Comparison of ENCODE assay signal across 8 cellular contexts in genomic region chr14:45083979-45084722, GRCh38. TPM values are rescaled to one million over a fixed set of nuclear protein-coding genes. Genes with fewer than 3 reads are reported as not detected.
DNase-seq lines count a peak whose midpoint lies in the region; ATAC-seq and TF ChIP-seq lines count a peak whose summit lies in the region.

Gene PRPF39 (plus strand): TSS chr14:45084116. CDS start chr14:45095240, 11,124 bp downstream.

- H3F3A ChIP-seq in MM.1S (ENCODE audit: insufficient read depth, low read length), result no peaks in the 10 kb centered on the region
- no peaks in the 10 kb centered on the region for H3F3A ChIP-seq in neural cell (ENCODE audit: insufficient read depth, low read length, poor library complexity, severe bottlenecking)

- H3K4me1 ChIP-seq in MM.1S (ENCODE audit: low read length), result peaks cover 8% of the 10 kb centered on the region

- no peaks in the 10 kb centered on the region for H3K27me3 Mint-ChIP-seq in stimulated activated naive CD8-positive, alpha-beta T cell treated with anti-CD3 and anti-CD28 coated beads, Interleukin-15, amount 100 ng/mL, for 72 hours

- H2AFZ ChIP-seq in MM.1S (ENCODE audit: low read length) (peak within 1 kb of the TSS; percentile 86), neural cell (ENCODE audit: low read depth, low read length) (peak within 1 kb of the TSS; percentile 94)

- peak within 1 kb of the TSS; percentile 68 for H3K9ac ChIP-seq in MM.1S (ENCODE audit: low read length)
- H3K9ac ChIP-seq in neural cell (ENCODE audit: low read length), result peak within 1 kb of the TSS; percentile 88

- H3K4me1 Mint-ChIP-seq in stimulated activated naive CD8-positive, alpha-beta T cell treated with anti-CD3 and anti-CD28 coated beads, Interleukin-15, amount 100 ng/mL, for 72 hours, result peaks cover 56% of the 10 kb centered on the region

- H3K27ac Mint-ChIP-seq in stimulated activated naive CD8-positive, alpha-beta T cell treated with anti-CD3 and anti-CD28 coated beads, Interleukin-15, amount 100 ng/mL, for 72 hours, result peak within 1 kb of the TSS; percentile 97 to 99

- peaks cover 51% of the 10 kb centered on the region for H3K79me2 ChIP-seq in MM.1S (ENCODE audit: low read length)
- peaks cover 49% of the 10 kb centered on the region for H3K79me2 ChIP-seq in neural cell (replicated peaks; ENCODE audit: insufficient read depth, low read length)

- 0 out of 2 replicates have a peak, but pooled peaks cover 4% of the 10 kb centered on the region for H4K20me1 ChIP-seq in MM.1S (ENCODE audit: insufficient read depth, low read length)
- H4K20me1 ChIP-seq in neural cell (ENCODE audit: insufficient read depth), result no peaks in the 10 kb centered on the region

- TF ChIP-seq CTCF in MM.1S (IDR thresholded peaks at IDR 0.05; ENCODE audit: low read length), result no peak
- TF ChIP-seq CTCF in fibroblast of villous mesenchyme (IDR thresholded peaks at IDR 0.05; ENCODE audit: insufficient read depth, low read depth, low read length), result no peak
- no peak for TF ChIP-seq CTCF in neural cell (IDR thresholded peaks at IDR 0.05; ENCODE audit: poor library complexity, severe bottlenecking)

- H3K27me3 ChIP-seq in MM.1S (replicated peaks; ENCODE audit: insufficient read depth, low read length) (no peaks in the 10 kb centered on the region), neural cell (ENCODE audit: insufficient read depth, low read depth, low read length) (no peaks in the 10 kb centered on the region)

- peak within 1 kb of the TSS; percentile 70 for H3K4me2 ChIP-seq in MM.1S (ENCODE audit: low read depth, low read length)
- H3K4me2 ChIP-seq in neural cell (ENCODE audit: low read length), result peak within 1 kb of the TSS; percentile 92

- no peaks in the 10 kb centered on the region for H3K36me3 ChIP-seq in MM.1S (replicated peaks; ENCODE audit: insufficient read depth, low read length)
- no peaks in the 10 kb centered on the region for H3K36me3 ChIP-seq in neural cell (ENCODE audit: insufficient read depth, low read length)

- H3K4me3 ChIP-seq in MM.1S (ENCODE audit: low read length), result peak within 1 kb of the TSS; percentile 76
- H3K4me3 ChIP-seq in fibroblast of villous mesenchyme (ENCODE audit: low read depth, low read length), result peak within 1 kb of the TSS; percentile 84
- peak within 1 kb of the TSS; percentile 96 for H3K4me3 ChIP-seq in neural cell (ENCODE audit: low read length)

- H3K27ac ChIP-seq in MM.1S (ENCODE audit: low read length) (peak within 1 kb of the TSS; percentile 59; the same call in 1 of the 2 replicates), neural cell (ENCODE audit: low read length) (peak within 1 kb of the TSS; percentile 83)

- no peaks in the 10 kb centered on the region for H3K9me3 ChIP-seq in MM.1S (replicated peaks; ENCODE audit: insufficient read depth, low read length)
- H3K9me3 ChIP-seq in neural cell (ENCODE audit: low read length), result no peaks in the 10 kb centered on the region

- peak; percentile 90 for DNase-seq in GDM1 (lab: John Stamatoyannopoulos, UW)
- peak; percentile 91 for DNase-seq in HCEC 1CT
- DNase-seq in MM.1S, result peak; percentile 88
- peak; percentile 64 for DNase-seq in SHP77 treated with DMSO at 0.1 percent for 48 hours (lab: John Stamatoyannopoulos, UW)
- DNase-seq in activated gamma-delta T cell treated with Interleukin-2 at 50 U/mL for 16 hours, result peak; percentile 94
- peak; percentile 91 for DNase-seq in fibroblast of villous mesenchyme (ENCODE audit: low read depth)
- DNase-seq in stimulated activated naive CD8-positive, alpha-beta T cell treated with anti-CD3 and anti-CD28 coated beads, Interleukin-15, amount 100 ng/mL, for 72 hours, result peak; percentile 96

- H3K9me2 ChIP-seq in MM.1S (replicated peaks; ENCODE audit: insufficient read depth, low read length) (no peaks in the 10 kb centered on the region), neural cell (ENCODE audit: insufficient read depth, low read length) (no peaks in the 10 kb centered on the region)

- peak; percentile 98 for ATAC-seq in stimulated activated naive CD8-positive, alpha-beta T cell treated with anti-CD3 and anti-CD28 coated beads, Interleukin-15, amount 100 ng/mL, for 72 hours

- H3K4me3 Mint-ChIP-seq in stimulated activated naive CD8-positive, alpha-beta T cell treated with anti-CD3 and anti-CD28 coated beads, Interleukin-15, amount 100 ng/mL, for 72 hours, result peak within 1 kb of the TSS; percentile 93 to 99

- H3K9me3 Mint-ChIP-seq in stimulated activated naive CD8-positive, alpha-beta T cell treated with anti-CD3 and anti-CD28 coated beads, Interleukin-15, amount 100 ng/mL, for 72 hours, result no peaks in the 10 kb centered on the region

- TF ChIP-seq RAD21 in neural cell (conservative IDR thresholded peaks at IDR 0.05), result no peak

- peak; percentile 32 for TF ChIP-seq EP300 in neural cell (conservative IDR thresholded peaks at IDR 0.05; ENCODE audit: poor library complexity, severe bottlenecking)

TF ChIP-seq in neural cell, 6 proteins besides CTCF, POLR2A, EP300 and RAD21:
- TF ChIP-seq POLR2AphosphoS5 (IDR thresholded peaks at IDR 0.05) (peak; percentile 98), SMC3 (conservative IDR thresholded peaks at IDR 0.05; ENCODE audit: poor library complexity) (peak; percentile 50), EZH2 (IDR thresholded peaks at IDR 0.05; ENCODE audit: borderline replicate concordance, insufficient read depth, low read length, poor library complexity, severe bottlenecking) (no peak), TAF1 (IDR thresholded peaks at IDR 0.05; ENCODE audit: low read depth) (peak; percentile 62), MXI1 (conservative IDR thresholded peaks at IDR 0.05; ENCODE audit: poor library complexity, severe bottlenecking) (peak; percentile 78), REST (IDR thresholded peaks at IDR 0.05; ENCODE audit: borderline replicate concordance) (peak; percentile 51)

RNA-seq across cellular contexts. Expression of gene PRPF39, which starts in this region (rescaled TPM):
- 32.5 and 37.1 TPM in 2 replicates for total RNA-seq in fibroblast of villous mesenchyme
- 137 and 138 TPM in 2 replicates for polyA plus RNA-seq in neural cell
- polyA minus RNA-seq in neural cell, result 72.1 and 89.8 TPM in 2 replicates

Comparison
In these comparisons a context has a peak if more than half of its experiments do, and no peak if none do; other contexts are left out.
1. Peak in every context shown above with its lines: DNase-seq, ATAC-seq, H3K4me3 ChIP-seq and H3K27ac ChIP-seq.